8 cellular contexts compared by ENCODE assay signal in the genomic region with DNA sequence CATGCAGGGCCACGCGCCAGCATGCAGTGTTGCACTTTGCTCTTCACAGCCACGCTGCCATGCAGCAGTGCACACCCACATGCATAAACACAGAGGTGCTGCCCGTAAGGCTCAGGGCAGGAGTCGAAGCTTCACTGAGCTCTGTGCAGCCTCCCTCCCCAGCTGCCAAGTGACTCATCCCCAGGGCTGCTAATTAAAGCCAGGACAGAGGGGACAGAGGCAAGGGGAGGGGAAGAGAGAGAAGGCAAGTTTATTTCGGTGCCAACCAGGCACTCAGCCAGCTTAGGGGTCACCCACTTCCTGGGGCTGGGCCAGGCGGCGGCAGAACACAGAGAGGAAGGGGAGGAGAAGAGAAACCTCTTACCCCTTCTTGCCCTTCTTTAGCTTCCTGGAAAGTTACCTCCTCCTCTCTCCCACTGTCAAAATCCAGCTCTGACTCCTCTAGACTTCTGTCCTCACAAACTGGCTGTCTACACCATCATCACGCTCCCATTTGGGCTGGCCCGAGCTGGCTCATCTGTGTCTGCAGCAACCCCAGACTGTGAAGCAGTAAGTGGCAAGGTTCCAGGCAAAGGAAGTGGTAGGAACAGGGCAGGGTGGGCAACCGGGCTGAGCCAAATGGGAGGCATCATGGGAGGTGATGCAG. TPM values are rescaled to one million over a fixed set of nuclear protein-coding genes. Genes with fewer than 3 reads are reported as not detected.
DNase-seq lines count a peak whose midpoint lies in the region; ATAC-seq and TF ChIP-seq lines count a peak whose summit lies in the region.

No MANE protein-coding gene starts in this region.

- H3K4me3 Mint-ChIP-seq in T-cell = peak overlapping the region; percentile 66 to 79 (median 78)
- peak overlapping the region; percentile 67 for H3K4me3 Mint-ChIP-seq in stimulated activated effector memory CD8-positive, alpha-beta T cell treated with anti-CD3 and anti-CD28 coated beads, Interleukin-12 subunit alpha, Interleukin-12 subunit beta, amount 100 ng/mL, for 72 hours

- CTCF ChIA-PET in T-cell (lab: Charles Lee) = interaction anchor here (1.1 to 1.2 kb wide), 2 partner anchors 13 to 27 kb away, joined by 3 read pairs; no protein-coding TSS in a partner anchor

- intact Hi-C loops in breast epithelium (cut with DNase I; ENCODE audit: low total_unique reads) = no loop called here

- no peak for TF ChIP-seq CTCF in breast epithelium (IDR thresholded peaks at IDR 0.05)

- H3K27me3 ChIP-seq in breast epithelium = peaks cover 0 to 70% of the 10 kb centered on the region in 2 donors

- H3K27me3 Mint-ChIP-seq in T-cell = peaks cover 0 to 5% of the 10 kb centered on the region in 2 donors

- DNase-seq in CD1c-positive myeloid dendritic cell (ENCODE audit: extremely low spot score) = peak; percentile 45
- DNase-seq in Jurkat, Clone E6-1 (ENCODE audit: low read depth, low spot score) = peak; percentile 30
- DNase-seq in T-cell = peak in 28 of 34 experiments; percentile 7 to 55 (median 18)
- peak in 1 of 2 donors; percentile 40 for DNase-seq in breast epithelium (ENCODE audit: low spot score in 2 of 2)
- peak; percentile 43 for DNase-seq in left kidney (ENCODE audit: low read depth, low spot score)
- DNase-seq in stimulated activated effector memory CD8-positive, alpha-beta T cell treated with anti-CD3 and anti-CD28 coated beads, Interleukin-12 subunit alpha, Interleukin-12 subunit beta, amount 100 ng/mL, for 72 hours (ENCODE audit: low spot score in 2 of 2) = peak in 1 of 2 donors; percentile 57

- peaks cover 34 to 40% (median 37%) of the 10 kb centered on the region in 3 donors for H3K4me1 Mint-ChIP-seq in T-cell
- H3K4me1 Mint-ChIP-seq in stimulated activated effector memory CD8-positive, alpha-beta T cell treated with anti-CD3 and anti-CD28 coated beads, Interleukin-12 subunit alpha, Interleukin-12 subunit beta, amount 100 ng/mL, for 72 hours = peaks cover 29% of the 10 kb centered on the region

- H3K9me3 ChIP-seq in breast epithelium = no peaks in the 10 kb centered on the region

- no peaks in the 10 kb centered on the region for H3K4me1 ChIP-seq in breast epithelium

- no peak for TF ChIP-seq POLR2A in breast epithelium (IDR thresholded peaks at IDR 0.05)

- POLR2A ChIA-PET in T-cell (lab: Charles Lee) = interaction anchor here in 1 of 2 donors (0.5 to 0.6 kb wide), 3 partner anchors 731 to 1879 kb away, joined by 3 to 4 read pairs (median 3); no protein-coding TSS in a partner anchor

- ATAC-seq in T-cell (replicated peaks in 1 of 4) (peak; percentile 76 to 82 (median 80)), GM21529 (IDR thresholded peaks at IDR 0.05; ENCODE audit: unreplicated experiment) (no peak), HG03039 (IDR thresholded peaks at IDR 0.05; ENCODE audit: unreplicated experiment) (no peak)
- ATAC-seq in stimulated activated effector memory CD8-positive, alpha-beta T cell treated with anti-CD3 and anti-CD28 coated beads, Interleukin-12 subunit alpha, Interleukin-12 subunit beta, amount 100 ng/mL, for 72 hours = peak; percentile 82

- peak overlapping the region; percentile 41 for H3K4me3 ChIP-seq in Jurkat, Clone E6-1 (ENCODE audit: low read length)
- H3K4me3 ChIP-seq in breast epithelium = peak overlapping the region in 2 of 3 donors; percentile 12 to 15

- H3K27ac Mint-ChIP-seq in T-cell = peak overlapping the region; percentile 92 to 95
- peak overlapping the region; percentile 90 for H3K27ac Mint-ChIP-seq in stimulated activated effector memory CD8-positive, alpha-beta T cell treated with anti-CD3 and anti-CD28 coated beads, Interleukin-12 subunit alpha, Interleukin-12 subunit beta, amount 100 ng/mL, for 72 hours

- H3K36me3 Mint-ChIP-seq in T-cell = no peaks in the 10 kb centered on the region
- no peaks in the 10 kb centered on the region for H3K36me3 Mint-ChIP-seq in stimulated activated effector memory CD8-positive, alpha-beta T cell treated with anti-CD3 and anti-CD28 coated beads, Interleukin-12 subunit alpha, Interleukin-12 subunit beta, amount 100 ng/mL, for 72 hours

- peak overlapping the region; percentile 51 to 80 for H3K27ac ChIP-seq in breast epithelium

- H3K36me3 ChIP-seq in breast epithelium = no peaks in the 10 kb centered on the region

- no peaks in the 10 kb centered on the region for H3K9me3 Mint-ChIP-seq in T-cell
- no peaks in the 10 kb centered on the region for H3K9me3 Mint-ChIP-seq in stimulated activated effector memory CD8-positive, alpha-beta T cell treated with anti-CD3 and anti-CD28 coated beads, Interleukin-12 subunit alpha, Interleukin-12 subunit beta, amount 100 ng/mL, for 72 hours

RNA-seq across cellular contexts. Expression of a gene that starts 6.2 kb away (rescaled TPM):
- not detected for polyA plus RNA-seq in Jurkat, Clone E6-1 (2012; ENCODE audit: insufficient read depth, insufficient read length)
- total RNA-seq in T-cell (1 to 10 TPM; 1.2 to 2.0 (median 1.4) TPM), breast epithelium (10 to 100 TPM; 16.7 to 18.7 (median 18.3) TPM)

Comparison
In these comparisons a context has a peak if more than half of its experiments do, and no peak if none do; other contexts are left out.
1. ATAC-seq: peak in T-cell (4 of 4) and stimulated activated effector memory CD8-positive, alpha-beta T cell treated with anti-CD3 and anti-CD28 coated beads, Interleukin-12 subunit alpha, Interleukin-12 subunit beta, amount 100 ng/mL, for 72 hours (single experiment); none in GM21529 (single experiment) and HG03039 (single experiment).
2. RNA of a gene that starts 6.2 kb away (total RNA-seq): 16.7 to 18.7 TPM in breast epithelium; 1.2 to 2.0 TPM in T-cell; every median in the first group is over 4 times any median in the second.